Comparison of ENCODE assay signal across 21 cellular contexts in genomic region chr12:109770861-109771670, GRCh38. TPM values are rescaled to one million over a fixed set of nuclear protein-coding genes. Genes with fewer than 3 reads are reported as not detected.
DNase-seq lines count a peak whose midpoint lies in the region; ATAC-seq and TF ChIP-seq lines count a peak whose summit lies in the region.
"Had no signal": no experiment of that assay in that cellular context is flagged by ENCODE, and none has a peak within 500 bp of the region (broad histone marks: within the 10 kb centered on the region; RNA-seq: fewer than 3 reads in every experiment).

No MANE protein-coding gene starts in this region.

- H3K27ac ChIP-seq in adrenal gland = peak overlapping the region in 2 of 5 donors; percentile 12 to 45
- H3K27ac ChIP-seq: BLaER1, cardiac muscle cell, foreskin keratinocyte had no signal

- ATAC-seq in left lobe of liver (no peak), GM21447 (IDR thresholded peaks at IDR 0.05; ENCODE audit: unreplicated experiment) (no peak)
- ATAC-seq: foreskin keratinocyte had no signal

- CTCF ChIA-PET in activated naive CD4-positive, alpha-beta T cell treated with anti-CD3 and anti-CD28 coated beads, Interleukin-2, amount 10 ng/mL, durations not matched to agents 7 days and 5 days (lab: Charles Lee) = no interaction called here

- H3K4me3 Mint-ChIP-seq in activated naive CD4-positive, alpha-beta T cell treated with anti-CD3 and anti-CD28 coated beads, Interleukin-2, amount 10 ng/mL, durations not matched to agents 7 days and 5 days = no peak overlapping the region
- no peak overlapping the region for H3K4me3 Mint-ChIP-seq in type B pancreatic cell
- H3K4me3 Mint-ChIP-seq: GM23338 had no signal

- peaks cover 5% of the 10 kb centered on the region for H3K4me1 Mint-ChIP-seq in activated naive CD4-positive, alpha-beta T cell treated with anti-CD3 and anti-CD28 coated beads, Interleukin-2, amount 10 ng/mL, durations not matched to agents 7 days and 5 days
- no peaks in the 10 kb centered on the region for H3K4me1 Mint-ChIP-seq in type B pancreatic cell (ENCODE audit: unreplicated experiment)

- peak; percentile 17 for DNase-seq in activated naive CD4-positive, alpha-beta T cell treated with anti-CD3 and anti-CD28 coated beads, Interleukin-2, amount 10 ng/mL, durations not matched to agents 7 days and 5 days
- DNase-seq in activated naive CD4-positive, alpha-beta T cell (lab: John Stamatoyannopoulos, UW) = no peak
- DNase-seq in adrenal gland (peak in 5 of 7 donors; percentile 12 to 50 (median 17)), left lobe of liver (ENCODE audit: low spot score) (peak; percentile 34), type B pancreatic cell (ENCODE audit: extremely low spot score, unreplicated experiment) (peak; percentile 61), GM19238 (ENCODE audit: insufficient read length, low spot score) (no peak), NOMO-1 treated with dmso at 0.1 percent for 144 hours (lab: John Stamatoyannopoulos, UW; ENCODE audit: unreplicated experiment) (no peak)
- DNase-seq: activated CD4-positive, alpha-beta T cell treated with anti-CD3 and anti-CD28 coated beads for 48 hours; effector CD4-positive, alpha-beta T cell; foreskin keratinocyte; NCI-H187 treated with DMSO at 0.1 percent for 48 hours; NCI-H526 treated with DMSO at 0.1 percent for 48 hours; spleen; stimulated activated CD4-positive, alpha-beta T cell treated with anti-CD3 and anti-CD28 coated beads, Interleukin-4, amount 100 ng/mL, for 24 hours; stimulated activated naive CD4-positive, alpha-beta T cell treated with Interleukin-2 at 50 U/mL for 16 hours; trophoblast cell had no signal

- no peak overlapping the region for H3K4me3 ChIP-seq in adrenal gland
- H3K4me3 ChIP-seq: BLaER1, cardiac muscle cell, GM23338, lung, spleen had no signal

- H3K27me3 ChIP-seq in adrenal gland = no peaks in the 10 kb centered on the region
- H3K27me3 ChIP-seq: BLaER1, cardiac muscle cell, foreskin keratinocyte had no signal

- no peak overlapping the region for H3K27ac Mint-ChIP-seq in activated naive CD4-positive, alpha-beta T cell treated with anti-CD3 and anti-CD28 coated beads, Interleukin-2, amount 10 ng/mL, durations not matched to agents 7 days and 5 days
- H3K27ac Mint-ChIP-seq in type B pancreatic cell = no peak overlapping the region
- H3K27ac Mint-ChIP-seq: GM23338 had no signal

- no peaks in the 10 kb centered on the region for H3K36me3 ChIP-seq in adrenal gland (replicated peaks in 1 of 2)
- H3K36me3 ChIP-seq: BLaER1, cardiac muscle cell had no signal

- H3K27me3 Mint-ChIP-seq in activated naive CD4-positive, alpha-beta T cell treated with anti-CD3 and anti-CD28 coated beads, Interleukin-2, amount 10 ng/mL, durations not matched to agents 7 days and 5 days = peaks cover 22% of the 10 kb centered on the region
- H3K27me3 Mint-ChIP-seq in type B pancreatic cell = peaks cover 3% of the 10 kb centered on the region

- peaks cover 0 to 20% of the 10 kb centered on the region in 2 donors for H3K4me1 ChIP-seq in adrenal gland (replicated peaks in 1 of 2)
- H3K4me1 ChIP-seq: BLaER1 had no signal

- TF ChIP-seq CTCF in adrenal gland (IDR thresholded peaks at IDR 0.05) (no peak), type B pancreatic cell (conservative IDR thresholded peaks at IDR 0.05) (no peak)

- H3K9me3 Mint-ChIP-seq in activated naive CD4-positive, alpha-beta T cell treated with anti-CD3 and anti-CD28 coated beads, Interleukin-2, amount 10 ng/mL, durations not matched to agents 7 days and 5 days = no peaks in the 10 kb centered on the region
- H3K9me3 Mint-ChIP-seq in type B pancreatic cell = no peaks in the 10 kb centered on the region
- H3K9me3 Mint-ChIP-seq: GM23338 had no signal

- WGBS in adrenal gland, 4 donors = 70 to 84% (median 79%) methylated on average over 13 to 17 of the region's 17 CpGs

- TF ChIP-seq POLR2A in adrenal gland (IDR thresholded peaks at IDR 0.05) = no peak

- intact Hi-C loops in adrenal gland (cut with DNase I) = loop anchor here (5.0 to 10.0 kb wide), 3 partner anchors 54 to 346 kb away; no protein-coding TSS in a partner anchor

- H3K9me3 ChIP-seq in adrenal gland (replicated peaks in 1 of 3) = no peaks in the 10 kb centered on the region
- H3K9me3 ChIP-seq: BLaER1, spleen had no signal

- H3K36me3 Mint-ChIP-seq in activated naive CD4-positive, alpha-beta T cell treated with anti-CD3 and anti-CD28 coated beads, Interleukin-2, amount 10 ng/mL, durations not matched to agents 7 days and 5 days = no peaks in the 10 kb centered on the region
- no peaks in the 10 kb centered on the region for H3K36me3 Mint-ChIP-seq in type B pancreatic cell

RNA-seq across cellular contexts. Expression of gene FAM222A, which starts 57.4 kb away (rescaled TPM):
- total RNA-seq in adrenal gland = 10 to 100 TPM; 15.2 to 57.8 (median 27.1) TPM
- polyA plus RNA-seq in adrenal gland = 10 to 100 TPM in 2 of 3 donors, 1 to 10 TPM in 1; 9.2 to 36.7 (median 11.7) TPM
- total RNA-seq in left lobe of liver = 1.8 TPM
- 7.9 and 11.5 TPM in 2 replicates for total RNA-seq in type B pancreatic cell (ENCODE audit: low replicate concordance)

Comparison
In these comparisons a context has a peak if more than half of its experiments do, and no peak if none do; other contexts are left out.
1. DNase-seq: peak in activated naive CD4-positive, alpha-beta T cell treated with anti-CD3 and anti-CD28 coated beads, Interleukin-2, amount 10 ng/mL, durations not matched to agents 7 days and 5 days (single experiment), adrenal gland (5 of 7), left lobe of liver (single experiment) and type B pancreatic cell (single experiment); none in activated naive CD4-positive, alpha-beta T cell (0 of 4), GM19238 (single experiment) and NOMO-1 treated with dmso at 0.1 percent for 144 hours (single experiment).